ENCODE assay signal across 8 cellular contexts in the genomic region with DNA sequence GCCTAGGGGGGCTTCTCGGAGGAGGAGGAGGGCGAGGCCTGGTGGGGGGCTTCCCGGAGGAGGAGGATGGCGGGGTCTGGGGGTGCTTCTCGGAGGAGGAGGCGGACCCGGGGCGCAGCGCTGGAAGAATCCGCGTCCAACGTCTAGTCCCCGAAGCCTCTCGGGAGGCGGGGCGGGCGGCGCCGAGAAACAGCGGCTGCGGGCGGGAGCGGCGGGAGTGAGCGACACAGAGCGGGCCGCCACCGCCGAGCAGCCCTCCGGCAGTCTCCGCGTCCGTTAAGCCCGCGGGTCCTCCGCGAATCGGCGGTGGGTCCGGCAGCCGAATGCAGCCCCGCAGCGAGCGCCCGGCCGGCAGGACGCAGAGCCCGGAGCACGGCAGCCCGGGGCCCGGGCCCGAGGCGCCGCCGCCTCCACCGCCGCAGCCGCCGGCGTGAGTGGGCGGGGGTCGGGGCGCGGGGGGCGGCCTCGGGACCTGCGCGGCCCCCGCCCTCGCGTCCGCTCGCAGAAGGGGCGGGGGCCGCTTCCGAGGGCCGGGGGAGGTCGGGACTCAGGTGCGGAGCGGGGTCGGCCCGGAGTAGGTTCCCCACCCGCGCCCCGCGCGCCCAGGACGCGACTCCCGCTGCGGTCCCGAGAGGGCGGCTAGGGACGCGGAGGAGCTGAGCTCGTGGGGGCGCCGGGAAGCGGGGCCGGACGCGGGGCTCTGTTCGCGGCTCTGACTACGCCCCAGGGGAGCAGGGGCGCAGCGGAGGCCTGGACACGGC. TPM values are rescaled to one million over a fixed set of nuclear protein-coding genes. Genes with fewer than 3 reads are reported as not detected.
DNase-seq lines count a peak whose midpoint lies in the region; TF ChIP-seq lines count a peak whose summit lies in the region.

A gene (plus strand): TSS at position 214 of the 761 bp plus-strand sequence. CDS start 110 bp downstream, at position 324.

- no peaks in the 10 kb centered on the region for H3K9me3 Mint-ChIP-seq in activated naive CD4-positive, alpha-beta T cell treated with anti-CD3 and anti-CD28 coated beads, Interleukin-2, amount 10 ng/mL, durations not matched to agents 7 days and 5 days
- H3K9me3 Mint-ChIP-seq in osteocyte (ENCODE audit: unreplicated experiment): no peaks in the 10 kb centered on the region

- no peak within 1 kb of the TSS for H3K27ac Mint-ChIP-seq in activated naive CD4-positive, alpha-beta T cell treated with anti-CD3 and anti-CD28 coated beads, Interleukin-2, amount 10 ng/mL, durations not matched to agents 7 days and 5 days
- H3K27ac Mint-ChIP-seq in osteocyte (ENCODE audit: unreplicated experiment): peak within 1 kb of the TSS; percentile 62

- no peak within 1 kb of the TSS for H3K27ac ChIP-seq in thymus (ENCODE audit: low read depth)

- peaks cover 5% of the 10 kb centered on the region for H3K27me3 ChIP-seq in thymus (ENCODE audit: control insufficient read depth, insufficient read depth)

- no peaks in the 10 kb centered on the region for H3K9me3 ChIP-seq in thymus (ENCODE audit: control insufficient read depth)

- peak; percentile 75 for DNase-seq in NCI-H2227 (lab: John Stamatoyannopoulos, UW; ENCODE audit: unreplicated experiment)
- DNase-seq in NCI-H2227 treated with DMSO at 0.1 percent for 48 hours (lab: John Stamatoyannopoulos, UW): no peak
- DNase-seq in HT1080 (ENCODE audit: low read depth): peak; percentile 66
- DNase-seq in SKM-1 (lab: John Stamatoyannopoulos, UW; ENCODE audit: unreplicated experiment): peak; percentile 25
- peak; percentile 86 for DNase-seq in activated naive CD4-positive, alpha-beta T cell treated with anti-CD3 and anti-CD28 coated beads, Interleukin-2, amount 10 ng/mL, durations not matched to agents 7 days and 5 days
- peak; percentile 64 for DNase-seq in glomerular visceral epithelial cell (ENCODE audit: extremely low spot score)
- DNase-seq in osteocyte (ENCODE audit: extremely low spot score, unreplicated experiment): peak; percentile 90

- H3K4me3 ChIP-seq in thymus (ENCODE audit: low read length): peak within 1 kb of the TSS; percentile 92

- WGBS in thymus: under 1% methylated on average over 108 of the region's 108 CpGs

- CTCF ChIA-PET in activated naive CD4-positive, alpha-beta T cell treated with anti-CD3 and anti-CD28 coated beads, Interleukin-2, amount 10 ng/mL, durations not matched to agents 7 days and 5 days (lab: Charles Lee): no interaction called here

- no peak for TF ChIP-seq CTCF in osteocyte (IDR thresholded peaks at IDR 0.05)

- H3K4me3 Mint-ChIP-seq in activated naive CD4-positive, alpha-beta T cell treated with anti-CD3 and anti-CD28 coated beads, Interleukin-2, amount 10 ng/mL, durations not matched to agents 7 days and 5 days: peak within 1 kb of the TSS; percentile 88
- H3K4me3 Mint-ChIP-seq in osteocyte (ENCODE audit: unreplicated experiment): peak within 1 kb of the TSS; percentile 73

- H3K36me3 Mint-ChIP-seq in activated naive CD4-positive, alpha-beta T cell treated with anti-CD3 and anti-CD28 coated beads, Interleukin-2, amount 10 ng/mL, durations not matched to agents 7 days and 5 days: peaks cover 6% of the 10 kb centered on the region
- peaks cover 4% of the 10 kb centered on the region for H3K36me3 Mint-ChIP-seq in osteocyte (ENCODE audit: unreplicated experiment)

- H3K27me3 Mint-ChIP-seq in activated naive CD4-positive, alpha-beta T cell treated with anti-CD3 and anti-CD28 coated beads, Interleukin-2, amount 10 ng/mL, durations not matched to agents 7 days and 5 days: peaks cover 6% of the 10 kb centered on the region
- H3K27me3 Mint-ChIP-seq in osteocyte (ENCODE audit: unreplicated experiment): no peaks in the 10 kb centered on the region

- H3K4me1 Mint-ChIP-seq in activated naive CD4-positive, alpha-beta T cell treated with anti-CD3 and anti-CD28 coated beads, Interleukin-2, amount 10 ng/mL, durations not matched to agents 7 days and 5 days: peaks cover 29% of the 10 kb centered on the region
- H3K4me1 Mint-ChIP-seq in osteocyte (ENCODE audit: unreplicated experiment): peaks cover 13% of the 10 kb centered on the region

- H3K36me3 ChIP-seq in thymus (ENCODE audit: control insufficient read depth, insufficient read depth): peaks cover 25% of the 10 kb centered on the region

- peaks cover 13% of the 10 kb centered on the region for H3K4me1 ChIP-seq in thymus (ENCODE audit: control insufficient read depth, insufficient read depth, low read length)

RNA-seq across cellular contexts. Expression of the gene that starts here (rescaled TPM):
- 10.7 and 12.6 TPM in 2 replicates for total RNA-seq in HT1080 (2014; rRNA removed; shearing (Covaris generic))
- 6.6 and 8.4 TPM in 2 replicates for polyA plus RNA-seq in HT1080 (2015; cell fraction: cytosol; rRNA removed)
- polyA plus RNA-seq in HT1080 (2015; cell fraction: nucleus; rRNA removed): 172 and 183 TPM in 2 replicates
- 26.6 and 31.7 TPM in 2 replicates for total RNA-seq in osteocyte
- polyA plus RNA-seq in thymus: 34.5 TPM
